2 cellular contexts compared by ENCODE assay signal in genomic region chr2:39334529-39334928, GRCh38.
TF ChIP-seq lines count a peak whose summit lies in the region.

No MANE protein-coding gene starts in this region.

TF ChIP-seq in HCT116, 20 proteins besides CTCF, POLR2A, EP300 and RAD21 (continued from another document):
- TF ChIP-seq FOSL1 (IDR thresholded peaks at IDR 0.05; ENCODE audit: low read depth): no peak
- TF ChIP-seq, protein P1, sequence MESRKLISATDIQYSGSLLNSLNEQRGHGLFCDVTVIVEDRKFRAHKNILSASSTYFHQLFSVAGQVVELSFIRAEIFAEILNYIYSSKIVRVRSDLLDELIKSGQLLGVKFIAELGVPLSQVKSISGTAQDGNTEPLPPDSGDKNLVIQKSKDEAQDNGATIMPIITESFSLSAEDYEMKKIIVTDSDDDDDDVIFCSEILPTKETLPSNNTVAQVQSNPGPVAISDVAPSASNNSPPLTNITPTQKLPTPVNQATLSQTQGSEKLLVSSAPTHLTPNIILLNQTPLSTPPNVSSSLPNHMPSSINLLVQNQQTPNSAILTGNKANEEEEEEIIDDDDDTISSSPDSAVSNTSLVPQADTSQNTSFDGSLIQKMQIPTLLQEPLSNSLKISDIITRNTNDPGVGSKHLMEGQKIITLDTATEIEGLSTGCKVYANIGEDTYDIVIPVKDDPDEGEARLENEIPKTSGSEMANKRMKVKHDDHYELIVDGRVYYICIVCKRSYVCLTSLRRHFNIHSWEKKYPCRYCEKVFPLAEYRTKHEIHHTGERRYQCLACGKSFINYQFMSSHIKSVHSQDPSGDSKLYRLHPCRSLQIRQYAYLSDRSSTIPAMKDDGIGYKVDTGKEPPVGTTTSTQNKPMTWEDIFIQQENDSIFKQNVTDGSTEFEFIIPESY (IDR thresholded peaks at IDR 0.05; ENCODE audit: extremely low read depth, insufficient replicate concordance, low read length): no peak
- no peak for TF ChIP-seq SRF (IDR thresholded peaks at IDR 0.05; ENCODE audit: low read depth)
- no peak for TF ChIP-seq SIN3A (IDR thresholded peaks at IDR 0.05; ENCODE audit: low read depth)
- no peak for TF ChIP-seq ZNF274 (IDR thresholded peaks at IDR 0.05; ENCODE audit: low read depth, low read length)
- no peak for TF ChIP-seq CEBPB (IDR thresholded peaks at IDR 0.05; ENCODE audit: low read depth)
- TF ChIP-seq ZFX (IDR thresholded peaks at IDR 0.05): no peak
- no peak for TF ChIP-seq ELF1 (IDR thresholded peaks at IDR 0.05; ENCODE audit: borderline replicate concordance, low read depth)
- TF ChIP-seq TCF7L2 (IDR thresholded peaks at IDR 0.05; ENCODE audit: borderline replicate concordance, extremely low read depth, insufficient read depth, insufficient read length): no peak
- TF ChIP-seq EGR1 (IDR thresholded peaks at IDR 0.05; ENCODE audit: low read depth): no peak
- no peak for TF ChIP-seq CBX3 (IDR thresholded peaks at IDR 0.05; ENCODE audit: low read depth)
- TF ChIP-seq, protein P2, sequence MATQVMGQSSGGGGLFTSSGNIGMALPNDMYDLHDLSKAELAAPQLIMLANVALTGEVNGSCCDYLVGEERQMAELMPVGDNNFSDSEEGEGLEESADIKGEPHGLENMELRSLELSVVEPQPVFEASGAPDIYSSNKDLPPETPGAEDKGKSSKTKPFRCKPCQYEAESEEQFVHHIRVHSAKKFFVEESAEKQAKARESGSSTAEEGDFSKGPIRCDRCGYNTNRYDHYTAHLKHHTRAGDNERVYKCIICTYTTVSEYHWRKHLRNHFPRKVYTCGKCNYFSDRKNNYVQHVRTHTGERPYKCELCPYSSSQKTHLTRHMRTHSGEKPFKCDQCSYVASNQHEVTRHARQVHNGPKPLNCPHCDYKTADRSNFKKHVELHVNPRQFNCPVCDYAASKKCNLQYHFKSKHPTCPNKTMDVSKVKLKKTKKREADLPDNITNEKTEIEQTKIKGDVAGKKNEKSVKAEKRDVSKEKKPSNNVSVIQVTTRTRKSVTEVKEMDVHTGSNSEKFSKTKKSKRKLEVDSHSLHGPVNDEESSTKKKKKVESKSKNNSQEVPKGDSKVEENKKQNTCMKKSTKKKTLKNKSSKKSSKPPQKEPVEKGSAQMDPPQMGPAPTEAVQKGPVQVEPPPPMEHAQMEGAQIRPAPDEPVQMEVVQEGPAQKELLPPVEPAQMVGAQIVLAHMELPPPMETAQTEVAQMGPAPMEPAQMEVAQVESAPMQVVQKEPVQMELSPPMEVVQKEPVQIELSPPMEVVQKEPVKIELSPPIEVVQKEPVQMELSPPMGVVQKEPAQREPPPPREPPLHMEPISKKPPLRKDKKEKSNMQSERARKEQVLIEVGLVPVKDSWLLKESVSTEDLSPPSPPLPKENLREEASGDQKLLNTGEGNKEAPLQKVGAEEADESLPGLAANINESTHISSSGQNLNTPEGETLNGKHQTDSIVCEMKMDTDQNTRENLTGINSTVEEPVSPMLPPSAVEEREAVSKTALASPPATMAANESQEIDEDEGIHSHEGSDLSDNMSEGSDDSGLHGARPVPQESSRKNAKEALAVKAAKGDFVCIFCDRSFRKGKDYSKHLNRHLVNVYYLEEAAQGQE (IDR thresholded peaks at IDR 0.05; ENCODE audit: low read depth): no peak
- no peak for TF ChIP-seq MAX (IDR thresholded peaks at IDR 0.05)

TF ChIP-seq in WTC11, 78 proteins besides CTCF, POLR2A, EP300 and RAD21:
- no peak for TF ChIP-seq ARID4B (CRISPR knock-in tag; IDR thresholded peaks at IDR 0.05; ENCODE audit: borderline replicate concordance)
- TF ChIP-seq, protein P3, sequence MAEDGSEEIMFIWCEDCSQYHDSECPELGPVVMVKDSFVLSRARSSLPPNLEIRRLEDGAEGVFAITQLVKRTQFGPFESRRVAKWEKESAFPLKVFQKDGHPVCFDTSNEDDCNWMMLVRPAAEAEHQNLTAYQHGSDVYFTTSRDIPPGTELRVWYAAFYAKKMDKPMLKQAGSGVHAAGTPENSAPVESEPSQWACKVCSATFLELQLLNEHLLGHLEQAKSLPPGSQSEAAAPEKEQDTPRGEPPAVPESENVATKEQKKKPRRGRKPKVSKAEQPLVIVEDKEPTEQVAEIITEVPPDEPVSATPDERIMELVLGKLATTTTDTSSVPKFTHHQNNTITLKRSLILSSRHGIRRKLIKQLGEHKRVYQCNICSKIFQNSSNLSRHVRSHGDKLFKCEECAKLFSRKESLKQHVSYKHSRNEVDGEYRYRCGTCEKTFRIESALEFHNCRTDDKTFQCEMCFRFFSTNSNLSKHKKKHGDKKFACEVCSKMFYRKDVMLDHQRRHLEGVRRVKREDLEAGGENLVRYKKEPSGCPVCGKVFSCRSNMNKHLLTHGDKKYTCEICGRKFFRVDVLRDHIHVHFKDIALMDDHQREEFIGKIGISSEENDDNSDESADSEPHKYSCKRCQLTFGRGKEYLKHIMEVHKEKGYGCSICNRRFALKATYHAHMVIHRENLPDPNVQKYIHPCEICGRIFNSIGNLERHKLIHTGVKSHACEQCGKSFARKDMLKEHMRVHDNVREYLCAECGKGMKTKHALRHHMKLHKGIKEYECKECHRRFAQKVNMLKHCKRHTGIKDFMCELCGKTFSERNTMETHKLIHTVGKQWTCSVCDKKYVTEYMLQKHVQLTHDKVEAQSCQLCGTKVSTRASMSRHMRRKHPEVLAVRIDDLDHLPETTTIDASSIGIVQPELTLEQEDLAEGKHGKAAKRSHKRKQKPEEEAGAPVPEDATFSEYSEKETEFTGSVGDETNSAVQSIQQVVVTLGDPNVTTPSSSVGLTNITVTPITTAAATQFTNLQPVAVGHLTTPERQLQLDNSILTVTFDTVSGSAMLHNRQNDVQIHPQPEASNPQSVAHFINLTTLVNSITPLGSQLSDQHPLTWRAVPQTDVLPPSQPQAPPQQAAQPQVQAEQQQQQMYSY (CRISPR knock-in tag; IDR thresholded peaks at IDR 0.05): no peak
- no peak for TF ChIP-seq ERG (CRISPR knock-in tag; IDR thresholded peaks at IDR 0.05)
- TF ChIP-seq CREB1 (CRISPR knock-in tag; IDR thresholded peaks at IDR 0.05): no peak
- TF ChIP-seq, protein P4, sequence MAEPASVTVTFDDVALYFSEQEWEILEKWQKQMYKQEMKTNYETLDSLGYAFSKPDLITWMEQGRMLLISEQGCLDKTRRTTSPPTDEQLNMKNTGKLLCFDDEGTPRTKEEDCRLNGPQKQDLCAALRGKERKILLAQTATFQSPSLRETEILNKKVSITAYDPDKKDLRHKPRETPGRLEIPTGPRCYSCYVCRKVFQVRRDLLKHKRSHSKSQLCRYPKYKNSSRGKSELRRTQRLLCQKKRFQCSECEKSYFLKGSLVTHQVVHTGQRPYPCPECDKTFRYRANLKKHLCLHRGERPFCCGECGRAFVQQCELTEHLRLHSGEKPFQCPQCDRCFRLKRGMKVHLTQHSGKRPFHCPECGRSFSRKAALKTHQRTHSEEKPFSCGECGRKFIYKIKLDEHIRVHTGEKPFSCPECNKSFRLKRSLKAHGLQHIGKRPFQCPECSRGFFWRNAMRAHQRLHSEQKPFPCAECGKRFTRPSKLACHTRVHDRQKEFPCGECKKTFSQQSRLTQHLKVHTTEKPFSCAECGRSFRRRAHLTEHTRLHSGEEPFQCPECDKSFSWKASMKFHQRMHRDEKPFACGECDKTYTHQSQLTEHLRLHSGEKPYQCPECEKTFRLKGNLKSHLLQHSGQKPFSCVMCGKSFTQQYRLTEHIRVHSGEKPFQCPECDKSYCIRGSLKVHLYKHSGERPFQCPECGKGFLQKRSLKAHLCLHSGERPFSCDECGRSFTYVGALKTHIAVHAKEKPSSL (CRISPR knock-in tag; conservative IDR thresholded peaks at IDR 0.05): no peak
- no peak for TF ChIP-seq ZNF423 (CRISPR knock-in tag; IDR thresholded peaks at IDR 0.05)
TF ChIP-seq in WTC11: peak in this region for 0.
